Comparison of ENCODE assay signal across 1 cellular context in genomic region chr5:41414598-41414997, GRCh38.
A peak's percentile ranks its signal among the peaks of the same experiment; 100 is the strongest.
TF ChIP-seq lines count a peak whose summit lies in the region.

No MANE protein-coding gene starts in this region.

TF ChIP-seq in HepG2, 621 proteins besides CTCF, POLR2A, EP300 and RAD21 (continued from another document):
- TF ChIP-seq ZNF512B (CRISPR knock-in tag; IDR thresholded peaks at IDR 0.05; ENCODE audit: borderline replicate concordance) (no peak), ATF3 (CRISPR knock-in tag; IDR thresholded peaks at IDR 0.05) (peak; percentile 94), ZNF34 (CRISPR knock-in tag; IDR thresholded peaks at IDR 0.05; ENCODE audit: borderline replicate concordance) (no peak), SAP130 (CRISPR knock-in tag; IDR thresholded peaks at IDR 0.05; ENCODE audit: low read depth) (0 out of 2 replicates have a peak, but pooled peaks have one; percentile 27), ZSCAN5A (CRISPR knock-in tag; IDR thresholded peaks at IDR 0.05; ENCODE audit: borderline replicate concordance) (no peak), GATAD2A (CRISPR knock-in tag; IDR thresholded peaks at IDR 0.05) (peak; percentile 68), ZNF432 (CRISPR knock-in tag; IDR thresholded peaks at IDR 0.05; ENCODE audit: borderline replicate concordance) (no peak), ZNF891 (CRISPR knock-in tag; IDR thresholded peaks at IDR 0.05) (no peak), KLF16 (CRISPR knock-in tag; IDR thresholded peaks at IDR 0.05) (0 out of 4 replicates have a peak, but pooled peaks of 1 of the 2 experiments have one; percentile 41), FOXA3 (CRISPR knock-in tag; IDR thresholded peaks at IDR 0.05) (0 out of 2 replicates have a peak, but pooled peaks have one; percentile 52), ZBTB1 (CRISPR knock-in tag; IDR thresholded peaks at IDR 0.05; ENCODE audit: borderline replicate concordance) (no peak), ZNF7 (CRISPR knock-in tag; IDR thresholded peaks at IDR 0.05) (no peak), ZFP41 (CRISPR knock-in tag; IDR thresholded peaks at IDR 0.05; ENCODE audit: borderline replicate concordance) (no peak), ATM (IDR thresholded peaks at IDR 0.05; ENCODE audit: borderline replicate concordance) (no peak), ZBTB4 (CRISPR knock-in tag; IDR thresholded peaks at IDR 0.05; ENCODE audit: borderline replicate concordance) (no peak), FOSL1 (CRISPR knock-in tag; IDR thresholded peaks at IDR 0.05; ENCODE audit: borderline replicate concordance) (peak; percentile 94), CEBPB (IDR thresholded peaks at IDR 0.05; ENCODE audit: borderline replicate concordance, low read depth, low read length) (peak; percentile 77), ZNF644 (CRISPR knock-in tag; IDR thresholded peaks at IDR 0.05; ENCODE audit: low read depth) (peak; percentile 87), SMAD9 (CRISPR knock-in tag; IDR thresholded peaks at IDR 0.05) (no peak), SRF (IDR thresholded peaks at IDR 0.05; ENCODE audit: low read depth, low read length) (no peak), SP5 (CRISPR knock-in tag; IDR thresholded peaks at IDR 0.05; ENCODE audit: borderline replicate concordance, low read depth) (no peak), NFE2L1 (CRISPR knock-in tag; IDR thresholded peaks at IDR 0.05; ENCODE audit: borderline replicate concordance) (no peak), NFIC (IDR thresholded peaks at IDR 0.05; ENCODE audit: low read length) (no peak), TEAD3 (CRISPR knock-in tag; optimal IDR thresholded peaks at IDR 0.05; ENCODE audit: borderline replicate concordance) (peak; percentile 14), ATRX (CRISPR knock-in tag; IDR thresholded peaks at IDR 0.05; ENCODE audit: borderline replicate concordance) (no peak), ZNF629 (CRISPR knock-in tag; conservative IDR thresholded peaks at IDR 0.05) (no peak), FOXP4 (CRISPR knock-in tag; IDR thresholded peaks at IDR 0.05) (0 out of 2 replicates have a peak, but pooled peaks have one; percentile 27), HMGXB3 (CRISPR knock-in tag; IDR thresholded peaks at IDR 0.05; ENCODE audit: borderline replicate concordance) (no peak), ZNF263 (CRISPR knock-in tag; IDR thresholded peaks at IDR 0.05) (no peak), ZNF614 (CRISPR knock-in tag; IDR thresholded peaks at IDR 0.05; ENCODE audit: borderline replicate concordance) (0 out of 2 replicates have a peak, but pooled peaks have one; percentile 23), TAF1 (CRISPR knock-in tag; IDR thresholded peaks at IDR 0.05) (no peak), HES4 (CRISPR knock-in tag; IDR thresholded peaks at IDR 0.05; ENCODE audit: borderline replicate concordance) (no peak), ZNF121 (CRISPR knock-in tag; IDR thresholded peaks at IDR 0.05) (no peak), CBX5 (CRISPR knock-in tag; IDR thresholded peaks at IDR 0.05; ENCODE audit: borderline replicate concordance) (no peak), ZNF251 (CRISPR knock-in tag; IDR thresholded peaks at IDR 0.05) (no peak), RFXANK (CRISPR knock-in tag; IDR thresholded peaks at IDR 0.05) (no peak), MYPOP (CRISPR knock-in tag; IDR thresholded peaks at IDR 0.05) (no peak), CBX2 (IDR thresholded peaks at IDR 0.05; ENCODE audit: low read depth, low read length) (no peak), CBX2 (CRISPR knock-in tag; IDR thresholded peaks at IDR 0.05; ENCODE audit: low read depth) (no peak), GLI4 (CRISPR knock-in tag; IDR thresholded peaks at IDR 0.05; ENCODE audit: borderline replicate concordance) (no peak), KLF11 (CRISPR knock-in tag; IDR thresholded peaks at IDR 0.05) (no peak), SOX5 (CRISPR knock-in tag; IDR thresholded peaks at IDR 0.05; ENCODE audit: borderline replicate concordance) (peak; percentile 75), LBX2 (CRISPR knock-in tag; IDR thresholded peaks at IDR 0.05; ENCODE audit: borderline replicate concordance) (no peak), ATAD3A (CRISPR knock-in tag; IDR thresholded peaks at IDR 0.05) (no peak), ZNF660 (CRISPR knock-in tag; IDR thresholded peaks at IDR 0.05; ENCODE audit: borderline replicate concordance, low read depth) (no peak), ZFYVE20 (CRISPR knock-in tag; IDR thresholded peaks at IDR 0.05; ENCODE audit: borderline replicate concordance, low read depth) (no peak), SOX6 (IDR thresholded peaks at IDR 0.05) (no peak), SOX6 (CRISPR knock-in tag; IDR thresholded peaks at IDR 0.05) (peak; percentile 61), RFX1 (IDR thresholded peaks at IDR 0.05) (no peak), POGK (CRISPR knock-in tag; conservative IDR thresholded peaks at IDR 0.05) (no peak), ZNF615 (CRISPR knock-in tag; IDR thresholded peaks at IDR 0.05; ENCODE audit: borderline replicate concordance) (no peak), ZFP62 (CRISPR knock-in tag; IDR thresholded peaks at IDR 0.05) (no peak), ZNF720 (CRISPR knock-in tag; IDR thresholded peaks at IDR 0.05) (no peak)
